ENCODE assay signal across 9 cellular contexts in the genomic region with DNA sequence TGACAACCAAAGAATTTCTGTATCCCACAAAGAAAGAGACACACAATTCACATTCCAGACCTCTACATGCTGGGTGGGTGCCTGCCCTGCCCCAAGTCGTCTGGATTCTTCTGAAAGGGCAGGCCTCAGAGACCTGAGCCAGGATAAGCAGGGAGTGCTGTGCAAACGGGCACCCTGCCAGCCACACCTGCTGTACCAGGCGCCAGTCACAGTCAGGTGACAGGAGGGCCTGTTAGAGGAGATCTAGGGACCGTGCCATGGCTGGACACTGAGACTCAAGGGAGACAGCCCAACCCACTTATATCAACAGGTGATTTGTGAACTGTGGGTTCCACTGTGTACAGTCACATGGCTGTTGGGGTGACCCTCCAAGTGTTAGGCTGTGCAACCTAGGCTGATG.
A peak's percentile ranks its signal among the peaks of the same experiment; 100 is the strongest.
DNase-seq lines count a peak whose midpoint lies in the region; ATAC-seq and TF ChIP-seq lines count a peak whose summit lies in the region.
"Had no signal": no experiment of that assay in that cellular context is flagged by ENCODE, and none has a peak within 500 bp of the region (broad histone marks: within the 10 kb centered on the region; RNA-seq: fewer than 3 reads in every experiment).

No MANE protein-coding gene starts in this region.

- POLR2A ChIA-PET in CD4-positive, alpha-beta T cell (lab: Charles Lee): interaction anchor here (1.7 to 2.2 kb wide), 2 partner anchors 19 to 35 kb away, joined by 4 to 13 read pairs; no protein-coding TSS in a partner anchor

- intact Hi-C loops in CD4-positive, alpha-beta T cell (cut with DNase I, micrococcal nuclease): loop anchor here in 1 of 2 experiments (5.0 kb wide), 1 partner anchor 40 kb away; no protein-coding TSS in a partner anchor

- H3K27ac ChIP-seq in CD4-positive, alpha-beta T cell (ENCODE audit: low read depth, low read length): peak overlapping the region; percentile 9
- H3K27ac ChIP-seq in epithelial cell of prostate: peak overlapping the region; percentile 63

- H3K4me1 Mint-ChIP-seq in CD4-positive, alpha-beta T cell (ENCODE audit: low read depth): peaks cover 93% of the 10 kb centered on the region
- H3K4me1 Mint-ChIP-seq in osteocyte (ENCODE audit: unreplicated experiment): peaks cover 57% of the 10 kb centered on the region
- H3K4me1 Mint-ChIP-seq in HFFc6 (ENCODE audit: low read depth): peaks cover 9% of the 10 kb centered on the region; the same call in 1 of the 2 replicates

- H3K27me3 ChIP-seq in CD4-positive, alpha-beta T cell (ENCODE audit: control insufficient read depth, insufficient read depth, low read length): no peaks in the 10 kb centered on the region

- peak; percentile 27 for ATAC-seq in CD4-positive, alpha-beta T cell (ENCODE audit: poor library complexity)
- no peak for ATAC-seq in GM18511 (IDR thresholded peaks at IDR 0.05; ENCODE audit: unreplicated experiment)

- no peaks in the 10 kb centered on the region for H3K27me3 Mint-ChIP-seq in CD4-positive, alpha-beta T cell
- no peaks in the 10 kb centered on the region for H3K27me3 Mint-ChIP-seq in osteocyte (ENCODE audit: unreplicated experiment)
- H3K27me3 Mint-ChIP-seq in HFFc6 (ENCODE audit: insufficient read depth): no peaks in the 10 kb centered on the region; the same call in none of the 2 replicates

- H3K9me3 ChIP-seq in CD4-positive, alpha-beta T cell (ENCODE audit: control insufficient read depth, low read length): no peaks in the 10 kb centered on the region

- CTCF ChIA-PET in CD4-positive, alpha-beta T cell (lab: Charles Lee): interaction anchor here (0.6 kb wide), 1 partner anchor 144 kb away, joined by 3 read pairs; no protein-coding TSS in a partner anchor

- DNase-seq in CD4-positive, alpha-beta T cell: no peak
- peak; percentile 77 for DNase-seq in NCI-H510A treated with DMSO at 0.1 percent for 48 hours (lab: John Stamatoyannopoulos, UW)
- DNase-seq in epithelial cell of prostate (ENCODE audit: low read depth, low spot score): peak; percentile 59
- no peak for DNase-seq in osteocyte (ENCODE audit: extremely low spot score, unreplicated experiment)
- DNase-seq in NCI-H2171 (lab: John Stamatoyannopoulos, UW): no peak
- no peak for DNase-seq in HFFc6
- no peak for DNase-seq in AG08396 (ENCODE audit: low spot score)
- DNase-seq: aorta had no signal

- no peaks in the 10 kb centered on the region for H3K9me3 Mint-ChIP-seq in CD4-positive, alpha-beta T cell
- H3K9me3 Mint-ChIP-seq in osteocyte (ENCODE audit: unreplicated experiment) (no peaks in the 10 kb centered on the region), HFFc6 (no peaks in the 10 kb centered on the region)

- TF ChIP-seq CTCF in CD4-positive, alpha-beta T cell (IDR thresholded peaks at IDR 0.05): no peak
- TF ChIP-seq CTCF in osteocyte (IDR thresholded peaks at IDR 0.05) (no peak), HFFc6 (IDR thresholded peaks at IDR 0.05) (no peak)

- peak overlapping the region; percentile 47 for H3K27ac Mint-ChIP-seq in CD4-positive, alpha-beta T cell
- H3K27ac Mint-ChIP-seq in osteocyte (ENCODE audit: unreplicated experiment): peak overlapping the region; percentile 82
- H3K27ac Mint-ChIP-seq in HFFc6: no peak overlapping the region

- H3K36me3 Mint-ChIP-seq in CD4-positive, alpha-beta T cell (ENCODE audit: low read depth): peaks cover 81% of the 10 kb centered on the region
- H3K36me3 Mint-ChIP-seq in osteocyte (ENCODE audit: unreplicated experiment): peaks cover 4% of the 10 kb centered on the region
- H3K36me3 Mint-ChIP-seq in HFFc6 (ENCODE audit: low read depth): no peaks in the 10 kb centered on the region

- peak overlapping the region; percentile 65 for H3K4me3 Mint-ChIP-seq in CD4-positive, alpha-beta T cell
- no peak overlapping the region for H3K4me3 Mint-ChIP-seq in osteocyte (ENCODE audit: unreplicated experiment)
- no peak overlapping the region for H3K4me3 Mint-ChIP-seq in HFFc6

Comparison
In these comparisons a context has a peak if more than half of its experiments do, and no peak if none do; other contexts are left out.
1. DNase-seq: peak in NCI-H510A treated with DMSO at 0.1 percent for 48 hours (single experiment) and epithelial cell of prostate (single experiment); none in CD4-positive, alpha-beta T cell (0 of 10), osteocyte (single experiment), NCI-H2171 (single experiment), HFFc6 (single experiment) and AG08396 (single experiment).